In genomic region chr3:177618873-177619771, GRCh38 we compare ENCODE assay signal across 9 cellular contexts.
DNase-seq lines count a peak whose midpoint lies in the region; ATAC-seq, FAIRE-seq and TF ChIP-seq lines count a peak whose summit lies in the region.
"Had no signal": no experiment of that assay in that cellular context is flagged by ENCODE, and none has a peak within 500 bp of the region (broad histone marks: within the 10 kb centered on the region; RNA-seq: fewer than 3 reads in every experiment).

No MANE protein-coding gene starts in this region.

- peak; percentile 82 for DNase-seq in DMS79 treated with DMSO at 0.1 percent for 48 hours (lab: John Stamatoyannopoulos, UW)
- DNase-seq in SK-N-MC (ENCODE audit: low read depth, low spot score), result peak; percentile 73
- peak; percentile 84 for DNase-seq in retinal pigment epithelial cell (ENCODE audit: low read depth)
- DNase-seq in activated T-helper 2 cell treated with anti-CD3 and anti-CD28 coated beads, Interferon-gamma antibody, Interleukin-2, Interleukin-4, amounts not matched to agents 10 μg/mL and 5 μg/mL and 100 μg/mL, durations not matched to agents 14 hours and 24 hours and 36 hours (ENCODE audit: low spot score), result no peak
- DNase-seq in NCI-H82 treated with DMSO at 0.1 percent for 48 hours (lab: John Stamatoyannopoulos, UW; ENCODE audit: unreplicated experiment), result no peak
- DNase-seq in GM12892 (ENCODE audit: insufficient read length), result no peak
- DNase-seq: NCI-H2081 had no signal

- ATAC-seq in gastroesophageal sphincter (peak; percentile 49), HG02885 (IDR thresholded peaks at IDR 0.05; ENCODE audit: poor library complexity, unreplicated experiment) (no peak)

- intact Hi-C loops in activated T-helper 2 cell treated with anti-CD3 and anti-CD28 coated beads, Interferon-gamma antibody, Interleukin-2, Interleukin-4, amounts not matched to agents 10 μg/mL and 5 μg/mL and 100 μg/mL, durations not matched to agents 14 hours and 24 hours and 36 hours (cut with micrococcal nuclease), result no loop called here

- H3K36me3 Mint-ChIP-seq in activated T-helper 2 cell treated with anti-CD3 and anti-CD28 coated beads, Interferon-gamma antibody, Interleukin-2, Interleukin-4, amounts not matched to agents 10 μg/mL and 5 μg/mL and 100 μg/mL, durations not matched to agents 14 hours and 24 hours and 36 hours (ENCODE audit: low read depth), result no peaks in the 10 kb centered on the region

- H3K27me3 Mint-ChIP-seq in activated T-helper 2 cell treated with anti-CD3 and anti-CD28 coated beads, Interferon-gamma antibody, Interleukin-2, Interleukin-4, amounts not matched to agents 10 μg/mL and 5 μg/mL and 100 μg/mL, durations not matched to agents 14 hours and 24 hours and 36 hours (ENCODE audit: low read depth), result peaks cover 2% of the 10 kb centered on the region

- TF ChIP-seq POLR2A in gastroesophageal sphincter (IDR thresholded peaks at IDR 0.05) (no peak), GM12892 (IDR thresholded peaks at IDR 0.05; ENCODE audit: low read depth, low read length) (no peak)

- H3K36me3 ChIP-seq in SK-N-MC (ENCODE audit: insufficient read depth, low read length) (no peaks in the 10 kb centered on the region), gastroesophageal sphincter (no peaks in the 10 kb centered on the region)

- H3K4me1 ChIP-seq in gastroesophageal sphincter, result peaks cover 4 to 27% (median 15%) of the 10 kb centered on the region in 3 donors

- no peaks in the 10 kb centered on the region for H3K27me3 ChIP-seq in gastroesophageal sphincter

- 11 to 15% methylated on average over 8 to 9 of the region's 9 CpGs for WGBS in gastroesophageal sphincter (ENCODE audit: low coverage in 1 of 2), 2 donors

- no peak overlapping the region for H3K4me3 Mint-ChIP-seq in activated T-helper 2 cell treated with anti-CD3 and anti-CD28 coated beads, Interferon-gamma antibody, Interleukin-2, Interleukin-4, amounts not matched to agents 10 μg/mL and 5 μg/mL and 100 μg/mL, durations not matched to agents 14 hours and 24 hours and 36 hours (ENCODE audit: low read depth)

- no peaks in the 10 kb centered on the region for H3K9me3 ChIP-seq in SK-N-MC (ENCODE audit: low read depth, low read length)
- no peaks in the 10 kb centered on the region for H3K9me3 ChIP-seq in gastroesophageal sphincter

- no peaks in the 10 kb centered on the region for H3K9me3 Mint-ChIP-seq in activated T-helper 2 cell treated with anti-CD3 and anti-CD28 coated beads, Interferon-gamma antibody, Interleukin-2, Interleukin-4, amounts not matched to agents 10 μg/mL and 5 μg/mL and 100 μg/mL, durations not matched to agents 14 hours and 24 hours and 36 hours

- H3K27ac ChIP-seq in SK-N-MC, result peak overlapping the region; percentile 89
- H3K27ac ChIP-seq in gastroesophageal sphincter, result peak overlapping the region; percentile 75 to 90 (median 82)

- no peak for TF ChIP-seq EP300 in gastroesophageal sphincter (IDR thresholded peaks at IDR 0.05)

- H3K4me1 Mint-ChIP-seq in activated T-helper 2 cell treated with anti-CD3 and anti-CD28 coated beads, Interferon-gamma antibody, Interleukin-2, Interleukin-4, amounts not matched to agents 10 μg/mL and 5 μg/mL and 100 μg/mL, durations not matched to agents 14 hours and 24 hours and 36 hours (ENCODE audit: low read depth), result peaks cover 5% of the 10 kb centered on the region

- no peak overlapping the region for H3K27ac Mint-ChIP-seq in activated T-helper 2 cell treated with anti-CD3 and anti-CD28 coated beads, Interferon-gamma antibody, Interleukin-2, Interleukin-4, amounts not matched to agents 10 μg/mL and 5 μg/mL and 100 μg/mL, durations not matched to agents 14 hours and 24 hours and 36 hours

- peak overlapping the region; percentile 72 for H3K9ac ChIP-seq in SK-N-MC (ENCODE audit: insufficient read length)

- TF ChIP-seq CTCF in gastroesophageal sphincter (IDR thresholded peaks at IDR 0.05) (peak in 1 of 4 experiments; percentile 2), retinal pigment epithelial cell (conservative IDR thresholded peaks at IDR 0.05; ENCODE audit: low read depth, low read length) (no peak)

- no peak for FAIRE-seq in GM12892 (lab: Jason Lieb, UNC)

- H3K4me3 ChIP-seq in SK-N-MC (peak overlapping the region; percentile 57), gastroesophageal sphincter (no peak overlapping the region), retinal pigment epithelial cell (ENCODE audit: low read length) (no peak overlapping the region)

Comparison
In these comparisons a context has a peak if more than half of its experiments do, and no peak if none do; other contexts are left out.
1. DNase-seq: peak in DMS79 treated with DMSO at 0.1 percent for 48 hours (single experiment), SK-N-MC (single experiment) and retinal pigment epithelial cell (single experiment); none in activated T-helper 2 cell treated with anti-CD3 and anti-CD28 coated beads, Interferon-gamma antibody, Interleukin-2, Interleukin-4, amounts not matched to agents 10 μg/mL and 5 μg/mL and 100 μg/mL, durations not matched to agents 14 hours and 24 hours and 36 hours (single experiment), NCI-H82 treated with DMSO at 0.1 percent for 48 hours (single experiment) and GM12892 (single experiment).